9 cellular contexts compared by ENCODE assay signal in genomic region chr20:57266251-57267157, GRCh38. TPM values are rescaled to one million over a fixed set of nuclear protein-coding genes. Genes with fewer than 3 reads are reported as not detected.
A peak's percentile ranks its signal among the peaks of the same experiment; 100 is the strongest.
DNase-seq lines count a peak whose midpoint lies in the region; ATAC-seq lines count a peak whose summit lies in the region.
"Had no signal": no experiment of that assay in that cellular context is flagged by ENCODE, and none has a peak within 500 bp of the region (broad histone marks: within the 10 kb centered on the region; RNA-seq: fewer than 3 reads in every experiment).

Gene BMP7, minus strand, starts transcription at chr20:57266641. Its CDS starts 519 bp downstream, at chr20:57266122.

- intact Hi-C loops in activated T-helper 1 cell treated with anti-CD3 and anti-CD28 coated beads, Interleukin-12 subunit alpha, Interleukin-12 subunit beta, Interleukin-2, Interleukin-4 antibody, amounts not matched to agents 30 ng/mL and 10 ng/mL and 1 ng/mL, durations not matched to agents 14 hours and 24 hours and 36 hours (cut with micrococcal nuclease): loop anchor here (5.0 kb wide), 1 partner anchor 639 kb away; the partner anchor contains the start of gene TFAP2C

- H3K9me3 Mint-ChIP-seq in activated naive CD8-positive, alpha-beta T cell treated with anti-CD3 and anti-CD28 coated beads, Interleukin-2, amount 10 ng/mL, durations not matched to agents 7 days and 5 days: no peaks in the 10 kb centered on the region
- no peaks in the 10 kb centered on the region for H3K9me3 Mint-ChIP-seq in naive thymus-derived CD8-positive, alpha-beta T cell
- no peaks in the 10 kb centered on the region for H3K9me3 Mint-ChIP-seq in activated T-helper 1 cell treated with anti-CD3 and anti-CD28 coated beads, Interleukin-12 subunit alpha, Interleukin-12 subunit beta, Interleukin-2, Interleukin-4 antibody, amounts not matched to agents 30 ng/mL and 10 ng/mL and 1 ng/mL, durations not matched to agents 14 hours and 24 hours and 36 hours

- DNase-seq in activated naive CD8-positive, alpha-beta T cell treated with anti-CD3 and anti-CD28 coated beads, Interleukin-2, amount 10 ng/mL, durations not matched to agents 7 days and 5 days: peak; percentile 34
- DNase-seq in naive thymus-derived CD8-positive, alpha-beta T cell: no peak
- DNase-seq in stimulated activated CD4-positive, alpha-beta T cell treated with anti-CD3 and anti-CD28 coated beads, Interleukin-1b, Interleukin-23, amount 100 ng/mL, for 48 hours: no peak
- no peak for DNase-seq in activated T-helper 1 cell treated with anti-CD3 and anti-CD28 coated beads, Interleukin-12 subunit alpha, Interleukin-12 subunit beta, Interleukin-2, Interleukin-4 antibody, amounts not matched to agents 30 ng/mL and 10 ng/mL and 1 ng/mL, durations not matched to agents 14 hours and 24 hours and 36 hours (ENCODE audit: low spot score)

- H3K4me3 Mint-ChIP-seq in activated naive CD8-positive, alpha-beta T cell treated with anti-CD3 and anti-CD28 coated beads, Interleukin-2, amount 10 ng/mL, durations not matched to agents 7 days and 5 days: no peak within 1 kb of the TSS
- H3K4me3 Mint-ChIP-seq in naive thymus-derived CD8-positive, alpha-beta T cell: peak within 1 kb of the TSS in 3 of 10 donors; percentile 38 to 60 (median 47)
- no peak within 1 kb of the TSS for H3K4me3 Mint-ChIP-seq in activated T-helper 1 cell treated with anti-CD3 and anti-CD28 coated beads, Interleukin-12 subunit alpha, Interleukin-12 subunit beta, Interleukin-2, Interleukin-4 antibody, amounts not matched to agents 30 ng/mL and 10 ng/mL and 1 ng/mL, durations not matched to agents 14 hours and 24 hours and 36 hours

- H3K4me1 ChIP-seq in HUES48 (ENCODE audit: control insufficient read depth, insufficient read depth, low read length) (peaks cover 63% of the 10 kb centered on the region), subcutaneous abdominal adipose tissue (ENCODE audit: control insufficient read depth in 5 of 5, insufficient read depth in 5 of 5, low read length in 5 of 5) (peaks cover 0 to 5% (median 0%) of the 10 kb centered on the region in 5 donors)

- H3K4me1 Mint-ChIP-seq in activated naive CD8-positive, alpha-beta T cell treated with anti-CD3 and anti-CD28 coated beads, Interleukin-2, amount 10 ng/mL, durations not matched to agents 7 days and 5 days: no peaks in the 10 kb centered on the region
- peaks cover 0 to 10% (median 6%) of the 10 kb centered on the region in 4 donors for H3K4me1 Mint-ChIP-seq in naive thymus-derived CD8-positive, alpha-beta T cell
- H3K4me1 Mint-ChIP-seq in activated T-helper 1 cell treated with anti-CD3 and anti-CD28 coated beads, Interleukin-12 subunit alpha, Interleukin-12 subunit beta, Interleukin-2, Interleukin-4 antibody, amounts not matched to agents 30 ng/mL and 10 ng/mL and 1 ng/mL, durations not matched to agents 14 hours and 24 hours and 36 hours (ENCODE audit: low read depth): peaks cover 5% of the 10 kb centered on the region

- ATAC-seq in activated naive CD8-positive, alpha-beta T cell treated with anti-CD3 and anti-CD28 coated beads, Interleukin-2, amount 10 ng/mL, durations not matched to agents 7 days and 5 days (ENCODE audit: low read depth): no peak
- ATAC-seq in naive thymus-derived CD8-positive, alpha-beta T cell: no peak
- ATAC-seq in HG02938 (IDR thresholded peaks at IDR 0.05; ENCODE audit: unreplicated experiment): no peak

- H3K27ac Mint-ChIP-seq in activated naive CD8-positive, alpha-beta T cell treated with anti-CD3 and anti-CD28 coated beads, Interleukin-2, amount 10 ng/mL, durations not matched to agents 7 days and 5 days: no peak within 1 kb of the TSS
- H3K27ac Mint-ChIP-seq in naive thymus-derived CD8-positive, alpha-beta T cell: no peak within 1 kb of the TSS
- H3K27ac Mint-ChIP-seq in activated T-helper 1 cell treated with anti-CD3 and anti-CD28 coated beads, Interleukin-12 subunit alpha, Interleukin-12 subunit beta, Interleukin-2, Interleukin-4 antibody, amounts not matched to agents 30 ng/mL and 10 ng/mL and 1 ng/mL, durations not matched to agents 14 hours and 24 hours and 36 hours: no peak within 1 kb of the TSS

- no peaks in the 10 kb centered on the region for H3K36me3 Mint-ChIP-seq in activated naive CD8-positive, alpha-beta T cell treated with anti-CD3 and anti-CD28 coated beads, Interleukin-2, amount 10 ng/mL, durations not matched to agents 7 days and 5 days
- H3K36me3 Mint-ChIP-seq in naive thymus-derived CD8-positive, alpha-beta T cell: peaks cover 0 to 4% (median 2%) of the 10 kb centered on the region in 3 donors
- no peaks in the 10 kb centered on the region for H3K36me3 Mint-ChIP-seq in activated T-helper 1 cell treated with anti-CD3 and anti-CD28 coated beads, Interleukin-12 subunit alpha, Interleukin-12 subunit beta, Interleukin-2, Interleukin-4 antibody, amounts not matched to agents 30 ng/mL and 10 ng/mL and 1 ng/mL, durations not matched to agents 14 hours and 24 hours and 36 hours (ENCODE audit: low read depth)

- H3K27ac ChIP-seq in HUES48 (ENCODE audit: low read depth, low read length): no peak within 1 kb of the TSS
- H3K27ac ChIP-seq in subcutaneous abdominal adipose tissue (ENCODE audit: low read depth, low read length): no peak within 1 kb of the TSS

- no peaks in the 10 kb centered on the region for H3K9me3 ChIP-seq in HUES48 (ENCODE audit: control insufficient read depth, insufficient read depth, low read length)
- no peaks in the 10 kb centered on the region for H3K9me3 ChIP-seq in iPS-18c (ENCODE audit: control insufficient read depth, insufficient read depth, low read length)
- H3K9me3 ChIP-seq in subcutaneous abdominal adipose tissue (ENCODE audit: control insufficient read depth in 5 of 5, low read length in 5 of 5): no peaks in the 10 kb centered on the region

- H3K4me3 ChIP-seq in HUES48 (ENCODE audit: low read depth, low read length) (peak within 1 kb of the TSS; percentile 83), iPS-18c (ENCODE audit: insufficient read depth, low read depth, low read length) (peak within 1 kb of the TSS; percentile 87), subcutaneous abdominal adipose tissue (ENCODE audit: low read depth in 1 of 5, low read length in 5 of 5) (peak within 1 kb of the TSS in 4 of 5 donors; percentile 16 to 39 (median 22))

- peaks cover 78% of the 10 kb centered on the region for H3K27me3 Mint-ChIP-seq in activated naive CD8-positive, alpha-beta T cell treated with anti-CD3 and anti-CD28 coated beads, Interleukin-2, amount 10 ng/mL, durations not matched to agents 7 days and 5 days
- H3K27me3 Mint-ChIP-seq in naive thymus-derived CD8-positive, alpha-beta T cell: peaks cover 21 to 82% (median 68%) of the 10 kb centered on the region in 5 donors
- H3K27me3 Mint-ChIP-seq in activated T-helper 1 cell treated with anti-CD3 and anti-CD28 coated beads, Interleukin-12 subunit alpha, Interleukin-12 subunit beta, Interleukin-2, Interleukin-4 antibody, amounts not matched to agents 30 ng/mL and 10 ng/mL and 1 ng/mL, durations not matched to agents 14 hours and 24 hours and 36 hours (ENCODE audit: insufficient read depth): peaks cover 74% of the 10 kb centered on the region

- H3K27me3 ChIP-seq in HUES48 (ENCODE audit: control insufficient read depth, insufficient read depth, low read length): peaks cover 77% of the 10 kb centered on the region
- peaks cover 27 to 67% (median 52%) of the 10 kb centered on the region in 5 donors for H3K27me3 ChIP-seq in subcutaneous abdominal adipose tissue (ENCODE audit: control insufficient read depth in 5 of 5, insufficient read depth in 4 of 5, low read length in 5 of 5)

- H3K9ac ChIP-seq in HUES48 (ENCODE audit: low read depth, low read length) (peak within 1 kb of the TSS; percentile 66), subcutaneous abdominal adipose tissue (ENCODE audit: low read length in 5 of 5) (no peak within 1 kb of the TSS)

- POLR2A ChIA-PET in activated naive CD8-positive, alpha-beta T cell treated with anti-CD3 and anti-CD28 coated beads, Interleukin-2, amount 10 ng/mL, durations not matched to agents 7 days and 5 days (lab: Charles Lee): no interaction called here
- POLR2A ChIA-PET in naive thymus-derived CD8-positive, alpha-beta T cell (lab: Charles Lee): no interaction called here

- H3K36me3 ChIP-seq in HUES48 (ENCODE audit: control insufficient read depth, insufficient read depth, low read length) (no peaks in the 10 kb centered on the region), subcutaneous abdominal adipose tissue (ENCODE audit: control insufficient read depth in 5 of 5, insufficient read depth in 5 of 5, low read length in 5 of 5) (no peaks in the 10 kb centered on the region)

RNA-seq across cellular contexts. Expression of gene BMP7, which starts in this region (rescaled TPM):
- total RNA-seq in activated naive CD8-positive, alpha-beta T cell treated with anti-CD3 and anti-CD28 coated beads, Interleukin-2, amount 10 ng/mL, durations not matched to agents 7 days and 5 days: not detected
- not detected for total RNA-seq in naive thymus-derived CD8-positive, alpha-beta T cell
- polyA plus RNA-seq in naive thymus-derived CD8-positive, alpha-beta T cell: not detected
- total RNA-seq in activated T-helper 1 cell treated with anti-CD3 and anti-CD28 coated beads, Interleukin-12 subunit alpha, Interleukin-12 subunit beta, Interleukin-2, Interleukin-4 antibody, amounts not matched to agents 30 ng/mL and 10 ng/mL and 1 ng/mL, durations not matched to agents 14 hours and 24 hours and 36 hours: 0.12 and 0.21 TPM in 2 replicates
- total RNA-seq: glomerular endothelial cell had no signal

Comparison
In these comparisons a context has a peak if more than half of its experiments do, and no peak if none do; other contexts are left out.
1. Peak in DNase-seq in activated naive CD8-positive, alpha-beta T cell treated with anti-CD3 and anti-CD28 coated beads, Interleukin-2, amount 10 ng/mL, durations not matched to agents 7 days and 5 days; RNA of the gene not detected or under 1 TPM.
2. H3K4me3 ChIP-seq: peak in every context shown above with its lines; median percentile 87 in iPS-18c; 83 in HUES48; 22 in subcutaneous abdominal adipose tissue.